Comparison of ENCODE assay signal across 10 cellular contexts in genomic region chr6:42961020-42961470, GRCh38. TPM values are rescaled to one million over a fixed set of nuclear protein-coding genes. Genes with fewer than 3 reads are reported as not detected.
DNase-seq lines count a peak whose midpoint lies in the region; ATAC-seq and TF ChIP-seq lines count a peak whose summit lies in the region.
"Had no signal": no experiment of that assay in that cellular context is flagged by ENCODE, and none has a peak within 500 bp of the region (broad histone marks: within the 10 kb centered on the region; RNA-seq: fewer than 3 reads in every experiment).

No MANE protein-coding gene starts in this region.

- TF ChIP-seq POLR2A in prostate gland (IDR thresholded peaks at IDR 0.05), result no peak

- H3K9me3 ChIP-seq in CD4-positive, alpha-beta T cell (ENCODE audit: control insufficient read depth, low read length), result no peaks in the 10 kb centered on the region
- H3K9me3 ChIP-seq in prostate gland, result no peaks in the 10 kb centered on the region

- TF ChIP-seq CTCF in CD4-positive, alpha-beta T cell (IDR thresholded peaks at IDR 0.05), result no peak
- TF ChIP-seq CTCF in RWPE1 (conservative IDR thresholded peaks at IDR 0.05; ENCODE audit: low read depth), result no peak
- TF ChIP-seq CTCF in foreskin fibroblast (IDR thresholded peaks at IDR 0.05; ENCODE audit: low read depth, low read length), result no peak
- no peak for TF ChIP-seq CTCF in prostate gland (IDR thresholded peaks at IDR 0.05)

- H3K4me1 Mint-ChIP-seq in CD4-positive, alpha-beta T cell (ENCODE audit: low read depth), result peaks cover 20% of the 10 kb centered on the region

- no peak overlapping the region for H3K27ac Mint-ChIP-seq in CD4-positive, alpha-beta T cell

- no peaks in the 10 kb centered on the region for H3K27me3 Mint-ChIP-seq in CD4-positive, alpha-beta T cell

- peak overlapping the region; percentile 79 for H3K4me3 Mint-ChIP-seq in CD4-positive, alpha-beta T cell

- H3K27me3 ChIP-seq in CD4-positive, alpha-beta T cell (ENCODE audit: control insufficient read depth, insufficient read depth, low read length), result no peaks in the 10 kb centered on the region
- no peaks in the 10 kb centered on the region for H3K27me3 ChIP-seq in prostate gland (replicated peaks; ENCODE audit: insufficient read depth)

- intact Hi-C loops in CD4-positive, alpha-beta T cell (cut with DNase I, micrococcal nuclease), result no loop called here
- intact Hi-C loops in prostate gland (cut with DNase I), result no loop called here

- WGBS in prostate gland, result 17% methylated on average over 15 of the region's 15 CpGs

- ATAC-seq in CD4-positive, alpha-beta T cell (ENCODE audit: poor library complexity), result peak; percentile 5

- POLR2A ChIA-PET in CD4-positive, alpha-beta T cell (lab: Charles Lee), result interaction anchor here (0.8 to 2.9 kb wide), 3 partner anchors 18 to 53 kb away, joined by 3 to 18 read pairs (median 5); partner anchors contain the start of genes CNPY3, KLHDC3, MEA1 and PEX6
- POLR2A ChIA-PET in RWPE1 (lab: Yijun Ruan, JAX; ENCODE audit: low non-redundant PET), result interaction anchor here (0.7 kb wide), 1 partner anchor 52 kb away, joined by 14 read pairs; no protein-coding TSS in a partner anchor

- H3K36me3 Mint-ChIP-seq in CD4-positive, alpha-beta T cell (ENCODE audit: low read depth), result peaks cover 23% of the 10 kb centered on the region

- no peaks in the 10 kb centered on the region for H3K4me1 ChIP-seq in prostate gland (replicated peaks)

- H3K27ac ChIP-seq in CD4-positive, alpha-beta T cell (ENCODE audit: low read depth, low read length), result no peak overlapping the region
- H3K27ac ChIP-seq in RWPE1, result peak overlapping the region; percentile 63; the same call in 1 of the 2 replicates
- peak overlapping the region; percentile 81 to 84 for H3K27ac ChIP-seq in prostate gland

- H3K4me3 ChIP-seq in foreskin fibroblast (ENCODE audit: low read depth in 1 of 2, low read length in 2 of 2) (peak overlapping the region; percentile 42 to 50), prostate gland (peak overlapping the region; percentile 39 to 44)

- H3K36me3 ChIP-seq in prostate gland, result peaks cover 1 to 5% of the 10 kb centered on the region in 2 donors

- no peak for DNase-seq in CD4-positive, alpha-beta T cell
- no peak for DNase-seq in RWPE1 (ENCODE audit: low spot score)
- DNase-seq in foreskin fibroblast, result peak in 1 of 2 donors; percentile 30
- DNase-seq in prostate gland (ENCODE audit: low spot score), result peak; percentile 26
- DNase-seq in HuH-7.5 (ENCODE audit: low spot score), result no peak
- no peak for DNase-seq in NCI-H2107 treated with DMSO at 0.1 percent for 48 hours (lab: John Stamatoyannopoulos, UW; ENCODE audit: unreplicated experiment)
- no peak for DNase-seq in HPDE6-E6E7 (ENCODE audit: extremely low spot score)
- no peak for DNase-seq in NCI-H1092 treated with DMSO at 0.1 percent for 48 hours (lab: John Stamatoyannopoulos, UW)

- CTCF ChIA-PET in CD4-positive, alpha-beta T cell (lab: Charles Lee), result no interaction called here
- CTCF ChIA-PET in RWPE1 (lab: Yijun Ruan, JAX), result interaction anchor here (0.6 kb wide), 1 partner anchor 16 kb away, joined by 5 read pairs; no protein-coding TSS in a partner anchor

- H3K9me3 Mint-ChIP-seq in CD4-positive, alpha-beta T cell, result no peaks in the 10 kb centered on the region

RNA-seq across cellular contexts. Expression of gene GNMT, which starts 0.5 kb away (rescaled TPM):
- total RNA-seq in CD4-positive, alpha-beta T cell, result 1 to 10 TPM; 1.2 to 2.1 TPM
- 10 to 100 TPM; 14.7 to 85.9 TPM for total RNA-seq in prostate gland

RNA-seq across cellular contexts. Expression of gene PEX6, which starts 17.9 kb away (rescaled TPM):
- 10 to 100 TPM; 12.8 to 13.6 TPM for total RNA-seq in CD4-positive, alpha-beta T cell
- 10 to 100 TPM; 23.9 to 57.9 TPM for total RNA-seq in prostate gland

RNA-seq across cellular contexts. Expression of gene PPP2R5D, which starts 23.3 kb away (rescaled TPM):
- total RNA-seq in CD4-positive, alpha-beta T cell, result 10 to 100 TPM; 15.3 to 17.5 TPM
- 10 to 100 TPM; 55.1 to 95.9 TPM for total RNA-seq in prostate gland

RNA-seq across cellular contexts. Expression of gene CNPY3, which starts 31.8 kb away (rescaled TPM):
- total RNA-seq in CD4-positive, alpha-beta T cell, result 10 to 100 TPM; 41.2 to 43.8 TPM
- total RNA-seq in prostate gland, result 10 to 100 TPM; 52.3 to 68.5 TPM

RNA-seq across cellular contexts. Expression of gene PTCRA, which starts 45.2 kb away (rescaled TPM):
- total RNA-seq in CD4-positive, alpha-beta T cell, result not detected
- total RNA-seq in prostate gland, result not detected
- total RNA-seq: dermis microvascular lymphatic vessel endothelial cell, RPMI7951 had no signal

Comparison
In these comparisons a context has a peak if more than half of its experiments do, and no peak if none do; other contexts are left out.
1. RNA of gene GNMT, which starts 0.5 kb away (total RNA-seq): 14.7 to 85.9 TPM in prostate gland; 1.2 to 2.1 TPM in CD4-positive, alpha-beta T cell; every median in the first group is over 4 times any median in the second.